Comparison of ENCODE assay signal across 23 cellular contexts in the genomic region with DNA sequence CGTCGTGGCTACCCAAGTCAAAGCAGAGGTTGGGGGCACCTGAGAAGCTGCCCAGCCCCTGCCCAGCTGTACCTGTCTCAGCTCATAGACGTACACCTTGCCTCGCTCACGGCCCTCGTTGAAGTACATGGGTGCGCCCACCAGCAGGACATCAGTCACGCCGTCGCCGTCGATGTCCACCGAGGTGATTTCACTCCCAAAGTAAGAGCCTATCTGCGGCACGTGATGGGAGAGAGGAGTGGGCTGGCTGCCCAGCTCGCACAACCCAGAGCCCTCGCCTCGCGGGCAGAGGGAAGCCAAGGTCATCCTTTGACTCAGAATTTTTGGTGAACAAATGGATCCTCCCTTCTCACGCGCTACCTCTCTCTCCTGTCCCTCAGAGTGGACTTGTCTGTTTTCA. TPM values are rescaled to one million over a fixed set of nuclear protein-coding genes. Genes with fewer than 3 reads are reported as not detected.
DNase-seq lines count a peak whose midpoint lies in the region; ATAC-seq and TF ChIP-seq lines count a peak whose summit lies in the region.
"Had no signal": no experiment of that assay in that cellular context is flagged by ENCODE, and none has a peak within 500 bp of the region (broad histone marks: within the 10 kb centered on the region; RNA-seq: fewer than 3 reads in every experiment).

No MANE protein-coding gene starts in this region.

- H3K4me1 ChIP-seq in ascending aorta (peaks cover 25 to 51% of the 10 kb centered on the region in 2 donors), spleen (peaks cover 3 to 43% (median 29%) of the 10 kb centered on the region in 6 donors)
- H3K4me1 ChIP-seq: Caco-2, SJCRH30 had no signal

- H3K27me3 Mint-ChIP-seq in endothelial cell (ENCODE audit: unreplicated experiment), result peaks cover 7% of the 10 kb centered on the region

- H3K4me3 ChIP-seq in ascending aorta, result no peak overlapping the region
- no peak overlapping the region for H3K4me3 ChIP-seq in spleen
- H3K4me3 ChIP-seq: PC-9, SJCRH30 had no signal

- TF ChIP-seq POLR2A in spleen (IDR thresholded peaks at IDR 0.05), result no peak

- peak overlapping the region; percentile 35 for H3K4me3 Mint-ChIP-seq in endothelial cell (ENCODE audit: unreplicated experiment)
- H3K4me3 Mint-ChIP-seq: B cell; CD8-positive, alpha-beta T cell had no signal

- ATAC-seq in GM21723 (IDR thresholded peaks at IDR 0.05; ENCODE audit: unreplicated experiment), result no peak
- ATAC-seq: CD8-positive, alpha-beta T cell; Right ventricle myocardium inferior; SK-N-SH treated with all-trans-retinoic acid at 6 μM for 48 hours had no signal

- H3K4me1 Mint-ChIP-seq in endothelial cell (ENCODE audit: unreplicated experiment), result peaks cover 23% of the 10 kb centered on the region
- H3K4me1 Mint-ChIP-seq: B cell had no signal

- 90 to 94% (median 92%) methylated on average over 21 of the region's 21 CpGs for WGBS in spleen, 5 donors

- H3K27ac ChIP-seq in ascending aorta (peak overlapping the region; percentile 96 to 98), spleen (no peak overlapping the region)
- H3K27ac ChIP-seq: C4-2B, PC-9, SJCRH30 had no signal

- TF ChIP-seq CTCF in ascending aorta (IDR thresholded peaks at IDR 0.05) (no peak), endothelial cell (IDR thresholded peaks at IDR 0.05; ENCODE audit: unreplicated experiment) (no peak), spleen (IDR thresholded peaks at IDR 0.05 in 8 of 11, conservative IDR thresholded peaks at IDR 0.05 in 3 of 11) (no peak)

- H3K36me3 ChIP-seq in ascending aorta (peaks cover 50 to 67% of the 10 kb centered on the region in 2 donors), spleen (no peaks in the 10 kb centered on the region)
- H3K36me3 ChIP-seq: SJCRH30 had no signal

- H3K27me3 ChIP-seq in ascending aorta (no peaks in the 10 kb centered on the region), spleen (replicated peaks in 1 of 7) (peaks cover 0 to under 1% (median 0%) of the 10 kb centered on the region in 7 donors)

- intact Hi-C loops in ascending aorta (cut with DNase I), result no loop called here
- intact Hi-C loops in spleen (cut with DNase I; ENCODE audit: low total_unique reads), result no loop called here

- no peak for DNase-seq in ascending aorta (ENCODE audit: low spot score in 2 of 2)
- no peak for DNase-seq in endothelial cell (ENCODE audit: low spot score)
- peak; percentile 67 for DNase-seq in spleen
- DNase-seq in globus pallidus (ENCODE audit: low spot score), result no peak
- DNase-seq in A172 (ENCODE audit: low spot score), result no peak
- no peak for DNase-seq in NCI-H2029 (lab: John Stamatoyannopoulos, UW)
- DNase-seq: Caco-2; CD8-positive, alpha-beta T cell; H7; KG1; MM.1S; NCI-H1417; NCI-H1694; NCI-H2081; NCI-H2227 treated with DMSO at 0.1 percent for 48 hours; NCI-H526 treated with DMSO at 0.1 percent for 48 hours; PC-9; SJCRH30 had no signal

- no peaks in the 10 kb centered on the region for H3K36me3 Mint-ChIP-seq in endothelial cell (ENCODE audit: low read depth, unreplicated experiment)
- H3K36me3 Mint-ChIP-seq: CD8-positive, alpha-beta T cell had no signal

- no peaks in the 10 kb centered on the region for H3K9me3 Mint-ChIP-seq in endothelial cell (ENCODE audit: unreplicated experiment)
- H3K9me3 Mint-ChIP-seq: CD8-positive, alpha-beta T cell had no signal

- no peak overlapping the region for H3K27ac Mint-ChIP-seq in endothelial cell (ENCODE audit: unreplicated experiment)
- H3K27ac Mint-ChIP-seq: B cell; CD8-positive, alpha-beta T cell had no signal

- no peaks in the 10 kb centered on the region for H3K9me3 ChIP-seq in ascending aorta
- no peaks in the 10 kb centered on the region for H3K9me3 ChIP-seq in spleen
- H3K9me3 ChIP-seq: Caco-2, SJCRH30 had no signal

RNA-seq across cellular contexts. Expression of a gene that starts 54.7 kb away (rescaled TPM):
- total RNA-seq in ascending aorta (57.0 TPM), endothelial cell (ENCODE audit: unreplicated experiment) (47.8 TPM), spleen (10 to 100 TPM; 43.5 to 63.5 (median 45.6) TPM)
- 10 to 100 TPM in 1 of 3 donors, 1 to 10 TPM in 2; 6.2 to 10.4 (median 7.5) TPM for polyA plus RNA-seq in spleen
- total RNA-seq in A172 (2014; rRNA removed; shearing (Covaris generic)), result 24.7 and 26.9 TPM in 2 replicates

Comparison
In these comparisons a context has a peak if more than half of its experiments do, and no peak if none do; other contexts are left out.
1. H3K27ac ChIP-seq: peak in ascending aorta (2 of 2); none in spleen (0 of 8).